Comparison of ENCODE assay signal across 20 cellular contexts in the genomic region with DNA sequence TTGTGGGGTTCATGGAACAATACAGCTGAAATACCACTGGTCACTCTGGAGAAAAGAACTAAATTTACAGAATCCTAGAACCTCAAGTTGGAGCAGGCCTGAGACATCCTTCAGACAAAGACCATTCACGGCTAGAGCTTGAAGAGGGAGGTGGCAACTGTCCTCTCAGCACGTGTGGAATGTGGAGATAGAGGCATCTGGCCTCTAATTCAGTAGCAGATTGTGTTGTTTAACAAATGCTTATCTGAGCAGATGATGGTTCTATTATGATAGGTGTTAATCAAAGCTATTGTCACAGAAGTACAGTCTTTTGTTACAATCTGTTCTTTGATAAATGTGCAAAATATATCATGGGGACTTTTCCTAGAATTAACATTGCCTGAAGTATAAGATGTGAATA.
DNase-seq lines count a peak whose midpoint lies in the region; TF ChIP-seq lines count a peak whose summit lies in the region.
"Had no signal": no experiment of that assay in that cellular context is flagged by ENCODE, and none has a peak within 500 bp of the region (broad histone marks: within the 10 kb centered on the region; RNA-seq: fewer than 3 reads in every experiment).

No MANE protein-coding gene starts in this region.

- no peak overlapping the region for H3K4ac ChIP-seq in mesendoderm (ENCODE audit: low read depth, low read length)

- no peak overlapping the region for H2BK5ac ChIP-seq in mesendoderm (ENCODE audit: low read length)

- H3K4me3 ChIP-seq in mesendoderm (ENCODE audit: low read length) = no peak overlapping the region
- H3K4me3 ChIP-seq in adrenal gland = no peak overlapping the region
- no peak overlapping the region for H3K4me3 ChIP-seq in H7 (ENCODE audit: insufficient read depth, low read depth, low read length)
- H3K4me3 ChIP-seq: BLaER1 treated with 17β-estradiol and CSF1 and Interleukin-3, amounts not matched to agents 10 nM and 100 nM had no signal

- intact Hi-C loops in adrenal gland (cut with DNase I) = no loop called here

- no peak overlapping the region for H4K5ac ChIP-seq in mesendoderm (ENCODE audit: low read length)

- H4K8ac ChIP-seq in mesendoderm (ENCODE audit: low read depth, low read length) = no peak overlapping the region

- H3K4me1 ChIP-seq in mesendoderm (ENCODE audit: control insufficient read depth, low read depth, low read length) = no peaks in the 10 kb centered on the region
- H3K4me1 ChIP-seq in adrenal gland (replicated peaks in 1 of 2) = no peaks in the 10 kb centered on the region
- H3K4me1 ChIP-seq: BLaER1 treated with 17β-estradiol and CSF1 and Interleukin-3, amounts not matched to agents 10 nM and 100 nM; Caco-2 had no signal

- H3K79me2 ChIP-seq in mesendoderm (ENCODE audit: control insufficient read depth, insufficient read depth, low read length) = no peaks in the 10 kb centered on the region

- H2BK15ac ChIP-seq in mesendoderm (replicated peaks; ENCODE audit: low read depth) = no peak overlapping the region

- no peaks in the 10 kb centered on the region for H3K27me3 ChIP-seq in mesendoderm (ENCODE audit: insufficient read depth, low read length, poor library complexity)
- no peaks in the 10 kb centered on the region for H3K27me3 ChIP-seq in adrenal gland
- no peaks in the 10 kb centered on the region for H3K27me3 ChIP-seq in H7 (ENCODE audit: control insufficient read depth, insufficient read depth, low read length)
- H3K27me3 ChIP-seq: BLaER1 treated with 17β-estradiol and CSF1 and Interleukin-3, amounts not matched to agents 10 nM and 100 nM had no signal

- no peak overlapping the region for H3K23ac ChIP-seq in mesendoderm (ENCODE audit: low read length)

- in situ Hi-C loops in G401 (cut with HindIII; ENCODE audit: low sequenced_read_pairs) = no loop called here

- H3K79me1 ChIP-seq in mesendoderm (ENCODE audit: low read length) = no peaks in the 10 kb centered on the region

- H3K4me2 ChIP-seq in mesendoderm (ENCODE audit: low read length) = no peak overlapping the region
- H3K4me2 ChIP-seq: BLaER1 treated with 17β-estradiol and CSF1 and Interleukin-3, amounts not matched to agents 10 nM and 100 nM had no signal

- H3K56ac ChIP-seq in mesendoderm (ENCODE audit: low read length) = no peak overlapping the region

- DNase-seq in G401 (ENCODE audit: low spot score) (peak; percentile 89), NCI-H524 treated with DMSO at 0.1 percent for 48 hours (lab: John Stamatoyannopoulos, UW) (peak; percentile 38), cerebellar nuclear complex (lab: John Stamatoyannopoulos, UW) (peak; percentile 18 to 32), mesendoderm (peak; percentile 62), adrenal gland (no peak), DMS53 (lab: John Stamatoyannopoulos, UW) (no peak), H7 (no peak)
- DNase-seq in activated effector memory CD4-positive, alpha-beta T cell treated with Interleukin-2 at 50 U/mL for 16 hours = no peak
- DNase-seq: 8988T; ACHN; Caco-2; Calu3; CD4-positive, alpha-beta T cell; CD8-positive, alpha-beta T cell; DMS79; DND-41; EL; GF-D8 had no signal

- no peak overlapping the region for H3K18ac ChIP-seq in mesendoderm (ENCODE audit: low read length)

- no peak for TF ChIP-seq CTCF in adrenal gland (IDR thresholded peaks at IDR 0.05)

- no peak overlapping the region for H3K27ac ChIP-seq in mesendoderm (ENCODE audit: low read depth, low read length)
- H3K27ac ChIP-seq in adrenal gland = no peak overlapping the region
- H3K27ac ChIP-seq: BLaER1 treated with 17β-estradiol and CSF1 and Interleukin-3, amounts not matched to agents 10 nM and 100 nM; C4-2B had no signal

- H2BK120ac ChIP-seq in mesendoderm (ENCODE audit: low read depth, low read length) = no peak overlapping the region

- no peaks in the 10 kb centered on the region for H3K36me3 ChIP-seq in mesendoderm (ENCODE audit: control insufficient read depth, insufficient read depth, low read length)
- H3K36me3 ChIP-seq in adrenal gland (replicated peaks in 1 of 2) = no peaks in the 10 kb centered on the region
- no peaks in the 10 kb centered on the region for H3K36me3 ChIP-seq in H7 (replicated peaks; ENCODE audit: control insufficient read depth, insufficient read depth, low read length)
- H3K36me3 ChIP-seq: BLaER1 treated with 17β-estradiol and CSF1 and Interleukin-3, amounts not matched to agents 10 nM and 100 nM had no signal

- no CpG with 5 or more reads among the region's 2 CpGs for WGBS in mesendoderm (ENCODE audit: extremely low coverage, insufficient coverage, low lambda C conversion rate)
- WGBS in adrenal gland, 4 donors = 41 to 54% (median 49%) methylated on average over 2 of the region's 2 CpGs

- H3K9ac ChIP-seq in mesendoderm (ENCODE audit: low read length) = no peak overlapping the region
- H3K9ac ChIP-seq: BLaER1 treated with 17β-estradiol and CSF1 and Interleukin-3, amounts not matched to agents 10 nM and 100 nM had no signal

- H3K9me3 ChIP-seq in adrenal gland (replicated peaks in 1 of 3) = no peaks in the 10 kb centered on the region
- H3K9me3 ChIP-seq: Caco-2 had no signal

- TF ChIP-seq POLR2A in adrenal gland (IDR thresholded peaks at IDR 0.05) = no peak

- no peak overlapping the region for H2AK5ac ChIP-seq in mesendoderm (ENCODE audit: low read length)

Comparison
In these comparisons a context has a peak if more than half of its experiments do, and no peak if none do; other contexts are left out.
1. DNase-seq: peak in G401 (single experiment), NCI-H524 treated with DMSO at 0.1 percent for 48 hours (single experiment), cerebellar nuclear complex (2 of 2) and mesendoderm (single experiment); none in adrenal gland (0 of 7), DMS53 (single experiment), activated effector memory CD4-positive, alpha-beta T cell treated with Interleukin-2 at 50 U/mL for 16 hours (single experiment) and H7 (single experiment).